10 cellular contexts compared by ENCODE assay signal in genomic region chr12:2690348-2691000, GRCh38.
A peak's percentile ranks its signal among the peaks of the same experiment; 100 is the strongest.
DNase-seq lines count a peak whose midpoint lies in the region; ATAC-seq lines count a peak whose summit lies in the region.
"Had no signal": no experiment of that assay in that cellular context is flagged by ENCODE, and none has a peak within 500 bp of the region (broad histone marks: within the 10 kb centered on the region; RNA-seq: fewer than 3 reads in every experiment).

No MANE protein-coding gene starts in this region.

- no peaks in the 10 kb centered on the region for H3K36me3 ChIP-seq in CD4-positive, CD25-positive, alpha-beta regulatory T cell (ENCODE audit: control insufficient read depth, insufficient read depth, low read length)
- no peaks in the 10 kb centered on the region for H3K36me3 ChIP-seq in ectodermal cell (ENCODE audit: control insufficient read depth, insufficient read depth, low read length)
- H3K36me3 ChIP-seq in neuronal stem cell (replicated peaks in 1 of 2; ENCODE audit: control insufficient read depth in 2 of 2, insufficient read depth in 2 of 2, low read length in 2 of 2), result no peaks in the 10 kb centered on the region

- H3K4ac ChIP-seq in neuronal stem cell (ENCODE audit: low read length), result no peak overlapping the region

- H3K9me3 ChIP-seq in CD4-positive, CD25-positive, alpha-beta regulatory T cell (ENCODE audit: control insufficient read depth in 2 of 2, low read length in 2 of 2), result no peaks in the 10 kb centered on the region
- H3K9me3 ChIP-seq in ectodermal cell (ENCODE audit: control insufficient read depth, low read length) (no peaks in the 10 kb centered on the region), neuronal stem cell (replicated peaks in 1 of 2; ENCODE audit: control insufficient read depth in 2 of 2, insufficient read depth in 1 of 2, low read depth in 1 of 2, low read length in 2 of 2) (peaks cover 2 to 5% of the 10 kb centered on the region in 2 donors)

- H4K8ac ChIP-seq in neuronal stem cell (ENCODE audit: low read depth, low read length), result no peak overlapping the region

- 71 to 74% methylated on average over 14 of the region's 14 CpGs for WGBS in ectodermal cell, 2 experiments
- no CpG with 5 or more reads among the region's 14 CpGs for WGBS in neuronal stem cell (ENCODE audit: extremely low coverage in 2 of 2, insufficient read length in 2 of 2, insufficient replicate concordance in 1 of 2), 2 donors

- peak overlapping the region; percentile 89 for H2BK15ac ChIP-seq in neuronal stem cell (ENCODE audit: low read length)

- no peak for DNase-seq in CD4-positive, CD25-positive, alpha-beta regulatory T cell
- DNase-seq in neuronal stem cell (ENCODE audit: low spot score) (no peak), GM19238 (ENCODE audit: insufficient read length, low spot score) (no peak), DMS153 treated with DMSO at 0.1 percent for 48 hours (lab: John Stamatoyannopoulos, UW; ENCODE audit: unreplicated experiment) (no peak)
- no peak for DNase-seq in stimulated activated naive CD4-positive, alpha-beta T cell (lab: John Stamatoyannopoulos, UW)
- DNase-seq: NCI-H2107, T1000 had no signal

- ATAC-seq in CD4-positive, CD25-positive, alpha-beta regulatory T cell (ENCODE audit: low read depth in 2 of 2), result no peak
- ATAC-seq in GM21786 (IDR thresholded peaks at IDR 0.05; ENCODE audit: unreplicated experiment), result no peak

- H2BK120ac ChIP-seq in neuronal stem cell (ENCODE audit: low read depth, low read length), result no peak overlapping the region

- peaks cover 33% of the 10 kb centered on the region for H3K4me1 ChIP-seq in CD4-positive, CD25-positive, alpha-beta regulatory T cell (ENCODE audit: control insufficient read depth, insufficient read depth, low read length, poor library complexity, severe bottlenecking)
- H3K4me1 ChIP-seq in ectodermal cell (ENCODE audit: control insufficient read depth, insufficient read depth, low read length), result peaks cover 5% of the 10 kb centered on the region
- peaks cover 0 to 9% of the 10 kb centered on the region in 2 donors for H3K4me1 ChIP-seq in neuronal stem cell (ENCODE audit: control insufficient read depth in 2 of 2, insufficient read depth in 1 of 2, low read depth in 1 of 2, low read length in 2 of 2)

- no peak overlapping the region for H2BK5ac ChIP-seq in neuronal stem cell (ENCODE audit: low read length)

- H3K4me3 ChIP-seq in CD4-positive, CD25-positive, alpha-beta regulatory T cell (ENCODE audit: low read depth, low read length), result peak overlapping the region; percentile 65
- H3K4me3 ChIP-seq in ectodermal cell (ENCODE audit: insufficient read depth, low read depth, low read length), result peak overlapping the region; percentile 47
- H3K4me3 ChIP-seq in neuronal stem cell (ENCODE audit: low read length in 2 of 2), result peak overlapping the region in 1 of 2 donors; percentile 89

- H3K27me3 ChIP-seq in CD4-positive, CD25-positive, alpha-beta regulatory T cell (ENCODE audit: control insufficient read depth, insufficient read depth, low read length), result peaks cover 4% of the 10 kb centered on the region
- H3K27me3 ChIP-seq in ectodermal cell (ENCODE audit: control insufficient read depth, insufficient read depth, low read length, poor library complexity, severe bottlenecking), result peaks cover 44% of the 10 kb centered on the region
- H3K27me3 ChIP-seq in neuronal stem cell (ENCODE audit: control insufficient read depth in 3 of 3, insufficient read depth in 3 of 3, low read depth in 1 of 3, low read length in 3 of 3), result peaks cover 0 to 69% (median 9%) of the 10 kb centered on the region in 3 experiments

- H4K91ac ChIP-seq in neuronal stem cell (ENCODE audit: low read depth, low read length, poor library complexity), result no peak overlapping the region

- no peaks in the 10 kb centered on the region for H3K79me1 ChIP-seq in neuronal stem cell (ENCODE audit: low read depth, low read length)

- H3K27me3 Mint-ChIP-seq in CD4-positive, CD25-positive, alpha-beta regulatory T cell, result peaks cover 5% of the 10 kb centered on the region
- H3K27me3 Mint-ChIP-seq in IgD-negative memory B cell, result peaks cover 16% of the 10 kb centered on the region

- H3K4me1 Mint-ChIP-seq in CD4-positive, CD25-positive, alpha-beta regulatory T cell, result peaks cover 10 to 48% (median 25%) of the 10 kb centered on the region in 4 donors
- peaks cover 7 to 19% (median 16%) of the 10 kb centered on the region in 3 donors for H3K4me1 Mint-ChIP-seq in IgD-negative memory B cell

- no peaks in the 10 kb centered on the region for H3K36me3 Mint-ChIP-seq in CD4-positive, CD25-positive, alpha-beta regulatory T cell
- H3K36me3 Mint-ChIP-seq in IgD-negative memory B cell, result peaks cover 7% of the 10 kb centered on the region

- peak overlapping the region; percentile 89 to 97 (median 92) for H3K4me3 Mint-ChIP-seq in CD4-positive, CD25-positive, alpha-beta regulatory T cell
- peak overlapping the region; percentile 89 to 94 (median 92) for H3K4me3 Mint-ChIP-seq in IgD-negative memory B cell

- H2AK5ac ChIP-seq in neuronal stem cell (ENCODE audit: low read depth, low read length), result peak overlapping the region; percentile 20

- no peaks in the 10 kb centered on the region for H3K9me3 Mint-ChIP-seq in CD4-positive, CD25-positive, alpha-beta regulatory T cell
- no peaks in the 10 kb centered on the region for H3K9me3 Mint-ChIP-seq in IgD-negative memory B cell

- H2BK12ac ChIP-seq in neuronal stem cell (ENCODE audit: low read length), result no peak overlapping the region

- H2AFZ ChIP-seq in neuronal stem cell (ENCODE audit: low read length), result peak overlapping the region; percentile 78

- H3K9ac ChIP-seq in neuronal stem cell (ENCODE audit: low read depth, low read length, poor library complexity), result peak overlapping the region; percentile 24

- peak overlapping the region; percentile 97 for H3K18ac ChIP-seq in neuronal stem cell (ENCODE audit: low read length)

- H3K23ac ChIP-seq in neuronal stem cell (ENCODE audit: low read depth, low read length, poor library complexity), result no peak overlapping the region

- H3K27ac Mint-ChIP-seq in CD4-positive, CD25-positive, alpha-beta regulatory T cell, result peak overlapping the region; percentile 91 to 92 (median 92)
- H3K27ac Mint-ChIP-seq in IgD-negative memory B cell, result peak overlapping the region in 2 of 3 donors; percentile 72 to 73

- H3K27ac ChIP-seq in CD4-positive, CD25-positive, alpha-beta regulatory T cell (ENCODE audit: insufficient read depth, low read length, poor library complexity, severe bottlenecking), result peak overlapping the region; percentile 70
- no peak overlapping the region for H3K27ac ChIP-seq in ectodermal cell (ENCODE audit: insufficient read depth, low read depth, low read length, poor library complexity, severe bottlenecking)
- no peak overlapping the region for H3K27ac ChIP-seq in neuronal stem cell (replicated peaks; ENCODE audit: low read length)

- H3K14ac ChIP-seq in neuronal stem cell (ENCODE audit: low read length), result no peak overlapping the region

- peak overlapping the region; percentile 92 for H3K4me2 ChIP-seq in neuronal stem cell (ENCODE audit: insufficient read depth, low read length, poor library complexity, severe bottlenecking)
